ENCODE assay signal across 2 cellular contexts in the genomic region with DNA sequence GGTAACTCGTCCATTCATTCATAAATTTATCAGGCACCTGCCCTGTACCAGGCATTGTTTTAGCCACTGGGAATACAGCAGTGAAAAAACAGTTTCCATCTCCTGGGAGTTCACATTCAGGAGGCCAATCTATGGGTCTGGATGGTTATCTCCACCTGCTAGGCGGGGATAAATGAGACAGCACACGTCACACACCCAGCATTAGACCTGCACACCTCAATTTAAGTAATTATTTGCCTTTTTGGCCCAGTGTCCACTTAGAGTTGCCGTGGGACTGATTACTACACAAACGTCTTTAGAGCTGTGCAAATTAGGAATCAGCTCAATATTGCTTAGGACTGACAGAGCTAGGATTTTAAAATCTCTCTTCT.
TF ChIP-seq lines count a peak whose summit lies in the region.

No MANE protein-coding gene starts in this region.

TF ChIP-seq in K562, 482 proteins besides CTCF, POLR2A, EP300 and RAD21:
- no peak for TF ChIP-seq LCOR (CRISPR knock-in tag; IDR thresholded peaks at IDR 0.05)
- TF ChIP-seq MTA1 (IDR thresholded peaks at IDR 0.05; ENCODE audit: borderline replicate concordance), result no peak
- no peak for TF ChIP-seq ZZZ3 (IDR thresholded peaks at IDR 0.05)
- TF ChIP-seq SMARCA5 (IDR thresholded peaks at IDR 0.05), result no peak
- TF ChIP-seq CREM (IDR thresholded peaks at IDR 0.05; ENCODE audit: low read depth), result peak; percentile 50
- TF ChIP-seq RBM14 (IDR thresholded peaks at IDR 0.05; ENCODE audit: borderline replicate concordance, insufficient read depth, low read depth, low read length), result no peak

TF ChIP-seq in GM12891, 5 proteins besides CTCF, POLR2A, EP300 and RAD21:
- TF ChIP-seq PAX5 (IDR thresholded peaks at IDR 0.05; ENCODE audit: insufficient read depth, low read length, severe bottlenecking) (no peak), POLR2AphosphoS5 (IDR thresholded peaks at IDR 0.05; ENCODE audit: low read depth, low read length) (no peak), POU2F2 (IDR thresholded peaks at IDR 0.05; ENCODE audit: low read depth, low read length) (no peak), SPI1 (IDR thresholded peaks at IDR 0.05; ENCODE audit: low read depth, low read length) (no peak), TAF1 (IDR thresholded peaks at IDR 0.05; ENCODE audit: low read depth, low read length) (no peak)
TF ChIP-seq in GM12891: peak in this region for 0.
